Comparison of ENCODE assay signal across 8 cellular contexts in genomic region chr19:21766705-21767064, GRCh38. TPM values are rescaled to one million over a fixed set of nuclear protein-coding genes. Genes with fewer than 3 reads are reported as not detected.
DNase-seq lines count a peak whose midpoint lies in the region; ATAC-seq, FAIRE-seq and TF ChIP-seq lines count a peak whose summit lies in the region.
"Not testable (repeated sequence)": the region's sequence is repeated elsewhere in the genome, so short reads cannot be mapped to it uniquely, and the experiment has no call there.

No MANE protein-coding gene starts in this region.

- H3K27me3 ChIP-seq in RWPE2 (ENCODE audit: insufficient read depth, poor library complexity, severe bottlenecking); HepG2 (ENCODE audit: control insufficient read depth in 1 of 2, insufficient read depth in 2 of 2, low read length in 2 of 2); prostate gland (replicated peaks; ENCODE audit: insufficient read depth): not testable (repeated sequence)

- peaks cover 40% of the 10 kb centered on the region for H3K4me1 Mint-ChIP-seq in activated naive CD8-positive, alpha-beta T cell (ENCODE audit: low read depth)

- not testable (repeated sequence) for H3K27me3 Mint-ChIP-seq in activated naive CD8-positive, alpha-beta T cell

- not testable (repeated sequence) for H2AFZ ChIP-seq in HepG2 (ENCODE audit: low read length)

- not testable (repeated sequence) for FAIRE-seq in HepG2 (lab: Jason Lieb, UNC)

- peaks cover 39% of the 10 kb centered on the region for H3K36me3 ChIP-seq in RWPE2 (ENCODE audit: low read depth)
- peaks cover 3 to 13% of the 10 kb centered on the region in 2 experiments; a peak in 3 of 5 replicates for H3K36me3 ChIP-seq in HepG2 (replicated peaks in 1 of 2; ENCODE audit: control insufficient read depth in 1 of 2, insufficient read depth in 2 of 2, low read length in 2 of 2)
- H3K36me3 ChIP-seq in prostate gland; urinary bladder (ENCODE audit: insufficient read depth): not testable (repeated sequence)

- H3K9me3 Mint-ChIP-seq in activated naive CD8-positive, alpha-beta T cell (ENCODE audit: low read depth) = not testable (repeated sequence)

- H3K79me2 ChIP-seq in HepG2 (ENCODE audit: insufficient read depth, low read length) = not testable (repeated sequence)

- POLR2A ChIA-PET in HepG2 (lab: Yijun Ruan, JAX) = interaction anchor here (1.2 to 1.6 kb wide), 8 partner anchors 10 to 1507 kb away, joined by 3 to 11 read pairs (median 5); partner anchors contain the start of genes ZNF43, ZNF430, ZNF431 and ZNF708

- H4K20me1 ChIP-seq in HepG2 (ENCODE audit: insufficient read depth, low read length) = not testable (repeated sequence)

- H3K4me2 ChIP-seq in HepG2 (ENCODE audit: low read depth, low read length) = peak overlapping the region; percentile 51

- TF ChIP-seq POLR2A in HepG2 (IDR thresholded peaks at IDR 0.05; ENCODE audit: insufficient read depth in 1 of 2, low read depth in 2 of 2, low read length in 2 of 2); prostate gland (IDR thresholded peaks at IDR 0.05): not testable (repeated sequence)

- 4% methylated on average over 16 of the region's 19 CpGs for WGBS in HepG2 (ENCODE audit: low lambda C conversion rate)
- WGBS in prostate gland = 2% methylated on average over 19 of the region's 19 CpGs
- WGBS in urinary bladder = under 1% methylated on average over 19 of the region's 19 CpGs

- H3K36me3 Mint-ChIP-seq in activated naive CD8-positive, alpha-beta T cell = peaks cover 10% of the 10 kb centered on the region

- not testable (repeated sequence) for TF ChIP-seq CTCF in RWPE2 (IDR thresholded peaks at IDR 0.05; ENCODE audit: poor library complexity, severe bottlenecking); HepG2 (CRISPR knock-in tag; IDR thresholded peaks at IDR 0.05); prostate gland (IDR thresholded peaks at IDR 0.05)

- H3K27ac Mint-ChIP-seq in activated naive CD8-positive, alpha-beta T cell = peak overlapping the region; percentile 89

- BruUV-seq in HepG2 (replicated peaks; lab: Mats Ljungman, UMichigan) = not testable (repeated sequence)

- H3K9ac ChIP-seq in HepG2 (ENCODE audit: insufficient read depth, low read depth, low read length) = peak overlapping the region; percentile 89

- intact Hi-C loops in HepG2 (cut with micrococcal nuclease; ENCODE audit: unreplicated experiment) = loop anchor here (10.0 kb wide), 1 partner anchor 442 kb away; the partner anchor contains the start of gene ZNF708
- intact Hi-C loops in prostate gland (cut with DNase I) = loop anchor here (10.0 kb wide), 1 partner anchor 88 kb away; no protein-coding TSS in a partner anchor

- CTCF ChIA-PET in HepG2 (lab: Yijun Ruan, JAX; ENCODE audit: low intra/inter-chr PET ratio, low total read pairs) = not testable (repeated sequence)

- H3K9me3 ChIP-seq in RWPE2 (ENCODE audit: severe bottlenecking); HepG2 (ENCODE audit: low read length); prostate gland: not testable (repeated sequence)

- ATAC-seq in GM18502 (IDR thresholded peaks at IDR 0.05; ENCODE audit: poor library complexity, unreplicated experiment) = peak; percentile 3
- peak; percentile 6 for ATAC-seq in HG02970 (IDR thresholded peaks at IDR 0.05; ENCODE audit: low FRiP score, unreplicated experiment)
- not testable (repeated sequence) for ATAC-seq in RWPE2 (ENCODE audit: low read depth)
- peak; percentile 37 for ATAC-seq in HepG2

- H3K27ac ChIP-seq in RWPE2 (ENCODE audit: poor library complexity, severe bottlenecking) = peak overlapping the region; percentile 37
- H3K27ac ChIP-seq in epithelial cell of prostate = peak overlapping the region; percentile 52
- H3K27ac ChIP-seq in HepG2 (ENCODE audit: extremely low read length, insufficient read depth, low read length) = peak overlapping the region; percentile 88
- H3K27ac ChIP-seq in prostate gland = peak overlapping the region; percentile 72 to 78
- peak overlapping the region; percentile 68 for H3K27ac ChIP-seq in urinary bladder (ENCODE audit: low read depth)

- TF ChIP-seq EP300 in HepG2 (IDR thresholded peaks at IDR 0.05; ENCODE audit: low read depth in 2 of 2, low read length in 2 of 2); HepG2 (CRISPR knock-in tag; IDR thresholded peaks at IDR 0.05; ENCODE audit: borderline replicate concordance): not testable (repeated sequence)

- H3K4me3 ChIP-seq in RWPE2 (ENCODE audit: severe bottlenecking) = peak overlapping the region; percentile 62
- H3K4me3 ChIP-seq in HepG2 (replicated peaks in 1 of 3; ENCODE audit: insufficient read depth in 1 of 3, low read depth in 2 of 3, low read length in 3 of 3) = peak overlapping the region; percentile 80 to 99 (median 90)
- H3K4me3 ChIP-seq in prostate gland = peak overlapping the region; percentile 43 to 75
- H3K4me3 ChIP-seq in urinary bladder (ENCODE audit: low read depth, low read length) = peak overlapping the region; percentile 59

- peak overlapping the region; percentile 97 for H3K4me3 Mint-ChIP-seq in activated naive CD8-positive, alpha-beta T cell

- not testable (repeated sequence) for DNase-seq in RWPE2 (ENCODE audit: low spot score); epithelial cell of prostate (ENCODE audit: low read depth, low spot score); HepG2 (ENCODE audit: low spot score); prostate gland (ENCODE audit: low spot score)

- H3K4me1 ChIP-seq in RWPE2 (ENCODE audit: insufficient read depth, poor library complexity, severe bottlenecking); prostate gland (replicated peaks); urinary bladder (ENCODE audit: insufficient read depth): not testable (repeated sequence)
- H3K4me1 ChIP-seq in HepG2 (ENCODE audit: insufficient read depth, low read length) = peaks cover 18% of the 10 kb centered on the region

- in situ Hi-C loops in HepG2 (cut with HindIII; ENCODE audit: extremely low pct_ligation_motif_present, low pct_unique_long_range_greater_than_20kb) = not testable (repeated sequence)

- not testable (repeated sequence) for TF ChIP-seq RAD21 in HepG2 (CRISPR knock-in tag; IDR thresholded peaks at IDR 0.05)

RNA-seq across cellular contexts. Expression of gene ZNF100, which starts 0.7 kb away (rescaled TPM):
- total RNA-seq in HepG2 (2016; rRNA removed; fragmentation: Illumina TruSeq; extraction: Trizol) = 11.4 and 16.1 TPM in 2 replicates
- total RNA-seq in HepG2 (2016; cell fraction: cytosol; rRNA removed; fragmentation: Illumina TruSeq; extraction: Trizol; ENCODE audit: low read depth) = 0.91 and 2.1 TPM in 2 replicates
- 10.3 and 15.1 TPM in 2 replicates for total RNA-seq in HepG2 (2016; cell fraction: insoluble cytoplasmic fraction; rRNA removed; fragmentation: Illumina TruSeq; extraction: Trizol)
- 2.0 and 2.3 TPM in 2 replicates for total RNA-seq in HepG2 (2016; cell fraction: membrane; rRNA removed; fragmentation: Illumina TruSeq; extraction: Trizol)
- total RNA-seq in HepG2 (2016; cell fraction: nucleus; rRNA removed; fragmentation: Illumina TruSeq; extraction: Trizol) = 13.7 and 15.8 TPM in 2 replicates
- polyA plus RNA-seq in HepG2 (2011; rRNA removed) = 1.6 and 2.5 TPM in 2 replicates
- 0.59 and 0.64 TPM in 2 replicates for polyA plus RNA-seq in HepG2 (2011; cell fraction: cytosol; rRNA removed)
- polyA plus RNA-seq in HepG2 (2011; cell fraction: nucleus; rRNA removed) = 2.0 and 3.0 TPM in 2 replicates
- 1.5 and 2.7 TPM in 2 replicates for polyA plus RNA-seq in HepG2 (2012)
- 0.12 and 0.57 TPM in 2 replicates for polyA plus RNA-seq in HepG2 (2016; cell fraction: cytosol; fragmentation: Illumina TruSeq; extraction: Trizol; ENCODE audit: low read depth)
- polyA plus RNA-seq in HepG2 (2016; cell fraction: insoluble cytoplasmic fraction; fragmentation: Illumina TruSeq; extraction: Trizol; ENCODE audit: low read depth) = 7.9 TPM in 2 replicates
- 0.41 and 0.56 TPM in 2 replicates for polyA plus RNA-seq in HepG2 (2016; cell fraction: membrane; fragmentation: Illumina TruSeq; extraction: Trizol; ENCODE audit: low read depth)
- 11.7 and 12.4 TPM in 2 replicates for polyA plus RNA-seq in HepG2 (2016; cell fraction: nucleus; fragmentation: Illumina TruSeq; extraction: Trizol; ENCODE audit: insufficient read depth, low read depth)
- polyA minus RNA-seq in HepG2 (2011; rRNA and poly(A)+ RNA removed; ENCODE audit: low replicate concordance) = 1.4 and 2.4 TPM in 2 replicates
- 1.6 and 2.7 TPM in 2 replicates for polyA minus RNA-seq in HepG2 (2011; cell fraction: cytosol; rRNA and poly(A)+ RNA removed)
- 8.2 and 9.1 TPM in 2 replicates for polyA minus RNA-seq in HepG2 (2011; cell fraction: nucleus; rRNA and poly(A)+ RNA removed)
- 1 to 10 TPM; 6.4 to 7.7 TPM for total RNA-seq in prostate gland
- total RNA-seq in urinary bladder = 24.0 TPM
- polyA plus RNA-seq in urinary bladder = 4.0 TPM

Comparison
In these comparisons a context has a peak if more than half of its experiments do, and no peak if none do; other contexts are left out.
1. H3K27ac ChIP-seq: peak in every context shown above with its lines; median percentile 88 in HepG2; 75 in prostate gland; 68 in urinary bladder; 52 in epithelial cell of prostate; 37 in RWPE2.